8 cellular contexts compared by ENCODE assay signal in genomic region chr9:74770508-74771261, GRCh38.
DNase-seq lines count a peak whose midpoint lies in the region; ATAC-seq and TF ChIP-seq lines count a peak whose summit lies in the region.

No MANE protein-coding gene starts in this region.

- H3K4me1 ChIP-seq in heart right ventricle: peaks cover 0 to 1% (median 0%) of the 10 kb centered on the region in 9 donors
- no peaks in the 10 kb centered on the region for H3K4me1 ChIP-seq in uterus

- ATAC-seq in GM21786 (IDR thresholded peaks at IDR 0.05; ENCODE audit: unreplicated experiment) (peak; percentile 59), heart right ventricle (no peak), GM18870 (IDR thresholded peaks at IDR 0.05; ENCODE audit: unreplicated experiment) (no peak)
- ATAC-seq in activated CD8-positive, alpha-beta T cell treated with anti-CD3 and anti-CD28 coated beads, Interleukin-2, amount 10 ng/mL, durations not matched to agents 7 days and 5 days: peak; percentile 65

- POLR2A ChIA-PET in activated CD8-positive, alpha-beta T cell treated with anti-CD3 and anti-CD28 coated beads, Interleukin-2, amount 10 ng/mL, durations not matched to agents 7 days and 5 days (lab: Charles Lee): no interaction called here

- H3K36me3 ChIP-seq in heart right ventricle: no peaks in the 10 kb centered on the region
- H3K36me3 ChIP-seq in uterus: no peaks in the 10 kb centered on the region

- TF ChIP-seq POLR2A in uterus (IDR thresholded peaks at IDR 0.05): no peak

- H3K4me3 ChIP-seq in heart right ventricle: no peak overlapping the region
- no peak overlapping the region for H3K4me3 ChIP-seq in uterus

- H3K27ac ChIP-seq in heart right ventricle (no peak overlapping the region), uterus (no peak overlapping the region)

- DNase-seq in Daoy (ENCODE audit: low read depth): peak; percentile 48
- DNase-seq in LoVo (ENCODE audit: low spot score): peak; percentile 50
- DNase-seq in activated CD8-positive, alpha-beta T cell treated with anti-CD3 and anti-CD28 coated beads, Interleukin-2, amount 10 ng/mL, durations not matched to agents 7 days and 5 days: peak; percentile 42
- DNase-seq in heart right ventricle: peak in 1 of 2 donors; percentile 19
- DNase-seq in stimulated activated CD4-positive, alpha-beta T cell treated with anti-CD3 and anti-CD28 coated beads, Interleukin-4, amount 100 ng/mL, for 4 hours: peak; percentile 25 to 29
- no peak for DNase-seq in uterus

- H3K36me3 Mint-ChIP-seq in activated CD8-positive, alpha-beta T cell treated with anti-CD3 and anti-CD28 coated beads, Interleukin-2, amount 10 ng/mL, durations not matched to agents 7 days and 5 days (ENCODE audit: low read depth): no peaks in the 10 kb centered on the region

- CTCF ChIA-PET in activated CD8-positive, alpha-beta T cell treated with anti-CD3 and anti-CD28 coated beads, Interleukin-2, amount 10 ng/mL, durations not matched to agents 7 days and 5 days (lab: Charles Lee): interaction anchor here (1.3 to 4.6 kb wide), 2 partner anchors 11 to 304 kb away, joined by 3 to 32 read pairs; no protein-coding TSS in a partner anchor

- WGBS in heart right ventricle, 2 donors: 58 to 68% methylated on average over 22 of the region's 22 CpGs

- H3K4me1 Mint-ChIP-seq in activated CD8-positive, alpha-beta T cell treated with anti-CD3 and anti-CD28 coated beads, Interleukin-2, amount 10 ng/mL, durations not matched to agents 7 days and 5 days (ENCODE audit: low read depth): no peaks in the 10 kb centered on the region

- no peak overlapping the region for H3K4me3 Mint-ChIP-seq in activated CD8-positive, alpha-beta T cell treated with anti-CD3 and anti-CD28 coated beads, Interleukin-2, amount 10 ng/mL, durations not matched to agents 7 days and 5 days

- no peaks in the 10 kb centered on the region for H3K9me3 ChIP-seq in heart right ventricle
- H3K9me3 ChIP-seq in uterus: no peaks in the 10 kb centered on the region

- TF ChIP-seq CTCF in heart right ventricle (IDR thresholded peaks at IDR 0.05) (peak in 8 of 9 donors; percentile 5 to 57 (median 40)), uterus (IDR thresholded peaks at IDR 0.05) (peak in 1 of 4 experiments; percentile 25)

- H3K27me3 ChIP-seq in heart right ventricle (peaks cover 0 to 23% (median 0%) of the 10 kb centered on the region in 7 donors), uterus (no peaks in the 10 kb centered on the region)

- peaks cover 7% of the 10 kb centered on the region for H3K27me3 Mint-ChIP-seq in activated CD8-positive, alpha-beta T cell treated with anti-CD3 and anti-CD28 coated beads, Interleukin-2, amount 10 ng/mL, durations not matched to agents 7 days and 5 days (ENCODE audit: low read depth)

- H3K27ac Mint-ChIP-seq in activated CD8-positive, alpha-beta T cell treated with anti-CD3 and anti-CD28 coated beads, Interleukin-2, amount 10 ng/mL, durations not matched to agents 7 days and 5 days: no peak overlapping the region

- H3K9me3 Mint-ChIP-seq in activated CD8-positive, alpha-beta T cell treated with anti-CD3 and anti-CD28 coated beads, Interleukin-2, amount 10 ng/mL, durations not matched to agents 7 days and 5 days (ENCODE audit: insufficient read depth): no peaks in the 10 kb centered on the region

- intact Hi-C loops in heart right ventricle (cut with DNase I) (loop anchor here in 3 of 10 donors (5.0 to 10.0 kb wide), 3 partner anchors 114 to 304 kb away; partner anchors contain the start of gene TRPM6 (in 1 of the 3)), uterus (cut with DNase I; ENCODE audit: low total_unique reads) (loop anchor here (10.0 kb wide), 1 partner anchor 304 kb away; no protein-coding TSS in a partner anchor)

Comparison
In these comparisons a context has a peak if more than half of its experiments do, and no peak if none do; other contexts are left out.
1. DNase-seq: peak in Daoy (single experiment), LoVo (single experiment), activated CD8-positive, alpha-beta T cell treated with anti-CD3 and anti-CD28 coated beads, Interleukin-2, amount 10 ng/mL, durations not matched to agents 7 days and 5 days (single experiment) and stimulated activated CD4-positive, alpha-beta T cell treated with anti-CD3 and anti-CD28 coated beads, Interleukin-4, amount 100 ng/mL, for 4 hours (2 of 2); none in uterus (0 of 2).
2. ATAC-seq: peak in GM21786 (single experiment) and activated CD8-positive, alpha-beta T cell treated with anti-CD3 and anti-CD28 coated beads, Interleukin-2, amount 10 ng/mL, durations not matched to agents 7 days and 5 days (single experiment); none in heart right ventricle (0 of 8) and GM18870 (single experiment).